In genomic region chr6:151652338-151652737, GRCh38 we compare ENCODE assay signal across 17 cellular contexts.
DNase-seq lines count a peak whose midpoint lies in the region; ATAC-seq and TF ChIP-seq lines count a peak whose summit lies in the region.
"Had no signal": no experiment of that assay in that cellular context is flagged by ENCODE, and none has a peak within 500 bp of the region (broad histone marks: within the 10 kb centered on the region; RNA-seq: fewer than 3 reads in every experiment).

No MANE protein-coding gene starts in this region.

- DNase-seq in Right ventricle myocardium superior: peak; percentile 49
- no peak for DNase-seq in cardiac septum (ENCODE audit: low spot score)
- peak; percentile 38 for DNase-seq in left ventricle myocardium superior
- peak; percentile 39 to 65 (median 65) for DNase-seq in right lobe of liver
- no peak for DNase-seq in stimulated activated CD4-positive, alpha-beta T cell treated with anti-CD3 and anti-CD28 coated beads, Interleukin-12 subunit alpha, Interleukin-12 subunit beta, amount 100 ng/mL, for 4 hours
- DNase-seq in osteocyte (ENCODE audit: extremely low spot score, unreplicated experiment): no peak
- DNase-seq: COR-L47, DMS53, IMR-90, Kasumi-1, NCI-H1417 treated with DMSO at 0.1 percent for 48 hours, NCI-H2029, NCI-H510A, NCI-H82 had no signal

- peaks cover 24% of the 10 kb centered on the region for H3K9me3 Mint-ChIP-seq in osteocyte (ENCODE audit: unreplicated experiment)

- no peak overlapping the region for H3K4me3 ChIP-seq in right lobe of liver

- H3K36me3 ChIP-seq in right lobe of liver: no peaks in the 10 kb centered on the region

- no peaks in the 10 kb centered on the region for H3K27me3 ChIP-seq in right lobe of liver

- H3K4me1 Mint-ChIP-seq in osteocyte (ENCODE audit: unreplicated experiment): no peaks in the 10 kb centered on the region

- peaks cover 0 to 19% (median 7%) of the 10 kb centered on the region in 4 donors for H3K4me1 ChIP-seq in right lobe of liver

- peak; percentile 39 for ATAC-seq in Right ventricle myocardium superior (ENCODE audit: poor library complexity)
- ATAC-seq in left ventricle myocardium superior: peak; percentile 66
- ATAC-seq in right lobe of liver: peak; percentile 72 to 82 (median 74)
- ATAC-seq in GM21447 (IDR thresholded peaks at IDR 0.05; ENCODE audit: unreplicated experiment): no peak
- ATAC-seq in GM21390 (IDR thresholded peaks at IDR 0.05; ENCODE audit: unreplicated experiment): no peak

- no peak overlapping the region for H3K4me3 Mint-ChIP-seq in osteocyte (ENCODE audit: unreplicated experiment)

- no peaks in the 10 kb centered on the region for H3K9me3 ChIP-seq in right lobe of liver

- no peak overlapping the region for H3K27ac Mint-ChIP-seq in osteocyte (ENCODE audit: unreplicated experiment)

- no peak for TF ChIP-seq POLR2A in right lobe of liver (IDR thresholded peaks at IDR 0.05)

- TF ChIP-seq CTCF in right lobe of liver (IDR thresholded peaks at IDR 0.05) (no peak), osteocyte (IDR thresholded peaks at IDR 0.05) (no peak)

- H3K36me3 Mint-ChIP-seq in osteocyte (ENCODE audit: unreplicated experiment): no peaks in the 10 kb centered on the region

- intact Hi-C loops in Right ventricle myocardium superior (cut with DNase I) (no loop called here), cardiac septum (cut with DNase I) (no loop called here), left ventricle myocardium superior (cut with micrococcal nuclease) (no loop called here), right lobe of liver (cut with DNase I) (no loop called here)

- WGBS in right lobe of liver (ENCODE audit: insufficient coverage, low coverage, low lambda C conversion rate, missing lambda C conversion rate): 23% methylated on average over 2 of the region's 2 CpGs

- H3K27ac ChIP-seq in right lobe of liver: peak overlapping the region in 1 of 3 donors; percentile 35
- H3K27ac ChIP-seq: C4-2B had no signal

- H3K27me3 Mint-ChIP-seq in osteocyte (ENCODE audit: unreplicated experiment): no peaks in the 10 kb centered on the region

Comparison
In these comparisons a context has a peak if more than half of its experiments do, and no peak if none do; other contexts are left out.
1. DNase-seq: peak in Right ventricle myocardium superior (single experiment), left ventricle myocardium superior (single experiment) and right lobe of liver (3 of 3); none in cardiac septum (single experiment), stimulated activated CD4-positive, alpha-beta T cell treated with anti-CD3 and anti-CD28 coated beads, Interleukin-12 subunit alpha, Interleukin-12 subunit beta, amount 100 ng/mL, for 4 hours (single experiment) and osteocyte (single experiment).
2. ATAC-seq: peak in Right ventricle myocardium superior (single experiment), left ventricle myocardium superior (single experiment) and right lobe of liver (4 of 4); none in GM21447 (single experiment) and GM21390 (single experiment).